Comparison of ENCODE assay signal across 9 cellular contexts in genomic region chr7:74753921-74754482, GRCh38. TPM values are rescaled to one million over a fixed set of nuclear protein-coding genes. Genes with fewer than 3 reads are reported as not detected.
DNase-seq lines count a peak whose midpoint lies in the region; ATAC-seq and TF ChIP-seq lines count a peak whose summit lies in the region.
"Not testable (repeated sequence)": the region's sequence is repeated elsewhere in the genome, so short reads cannot be mapped to it uniquely, and the experiment has no call there.
"Had no signal": no experiment of that assay in that cellular context is flagged by ENCODE, and none has a peak within 500 bp of the region (broad histone marks: within the 10 kb centered on the region; RNA-seq: fewer than 3 reads in every experiment).

No MANE protein-coding gene starts in this region.

- not testable (repeated sequence) for DNase-seq in foreskin keratinocyte; heart left ventricle; right cardiac atrium; lung (ENCODE audit: low spot score); thoracic aorta (ENCODE audit: low spot score)

- intact Hi-C loops in heart left ventricle (cut with DNase I); right cardiac atrium (cut with DNase I): not testable (repeated sequence)

- no CpG with 5 or more reads among the region's 9 CpGs for WGBS in heart left ventricle, 4 donors
- no CpG with 5 or more reads among the region's 9 CpGs for WGBS in right cardiac atrium
- WGBS in lung, 2 donors, result no CpG with 5 or more reads among the region's 9 CpGs

- not testable (repeated sequence) for H3K27ac ChIP-seq in foreskin keratinocyte; heart left ventricle; right cardiac atrium (ENCODE audit: low read length); lung (ENCODE audit: low read depth in 1 of 2, low read length in 1 of 2); thoracic aorta

- TF ChIP-seq CTCF in foreskin keratinocyte (conservative IDR thresholded peaks at IDR 0.05); heart left ventricle (IDR thresholded peaks at IDR 0.05); lung (IDR thresholded peaks at IDR 0.05; ENCODE audit: control extremely low read depth, extremely low read depth); thoracic aorta (IDR thresholded peaks at IDR 0.05): not testable (repeated sequence)

- not testable (repeated sequence) for H3K27me3 ChIP-seq in foreskin keratinocyte; heart left ventricle; right cardiac atrium (ENCODE audit: control insufficient read depth, insufficient read depth); lung (ENCODE audit: control insufficient read depth, insufficient read depth); thoracic aorta (replicated peaks; ENCODE audit: insufficient read depth)

- TF ChIP-seq POLR2A in heart left ventricle (IDR thresholded peaks at IDR 0.05), result not testable (repeated sequence)

- not testable (repeated sequence) for H3K9me3 ChIP-seq in heart left ventricle; right cardiac atrium (ENCODE audit: control insufficient read depth, low read length); lung (ENCODE audit: control insufficient read depth in 2 of 2, insufficient read depth in 1 of 2, low read length in 1 of 2); thoracic aorta

- ATAC-seq in SK-N-SH treated with all-trans-retinoic acid at 6 μM for 48 hours (peak; percentile 63), foreskin keratinocyte (peak; percentile 78), heart left ventricle (peak; percentile 83 to 94 (median 90)), right cardiac atrium (peak; percentile 85 to 91), lung (ENCODE audit: insufficient read depth, low FRiP score) (peak; percentile 19), thoracic aorta (ENCODE audit: insufficient number of reproducible peaks, low FRiP score, low read depth) (peak; percentile 93)

- not testable (repeated sequence) for H3K36me3 ChIP-seq in heart left ventricle; lung (ENCODE audit: control insufficient read depth in 2 of 2, insufficient read depth in 2 of 2, low read length in 2 of 2); thoracic aorta

- not testable (repeated sequence) for H3K4me1 ChIP-seq in foreskin keratinocyte; heart left ventricle; right cardiac atrium (ENCODE audit: control insufficient read depth, insufficient read depth, low read length); lung (ENCODE audit: control insufficient read depth in 2 of 2, insufficient read depth in 2 of 2, low read length in 2 of 2); thoracic aorta (ENCODE audit: control insufficient read depth in 1 of 2, low read depth in 2 of 2)

- not testable (repeated sequence) for H3K4me3 ChIP-seq in heart left ventricle; right cardiac atrium (ENCODE audit: low read length); lung; thoracic aorta

RNA-seq across cellular contexts. Expression of gene NCF1, which starts 19.8 kb away (rescaled TPM):
- 0.07 and 0.32 TPM in 2 replicates for total RNA-seq in foreskin keratinocyte
- polyA plus RNA-seq in foreskin keratinocyte, result 0.34 and 0.36 TPM in 2 replicates
- total RNA-seq in heart left ventricle, result 10 to 100 TPM in 2 of 9 donors, 1 to 10 TPM in 6, under 1 TPM in 1; 0.76 to 23.5 (median 2.1) TPM
- polyA plus RNA-seq in heart left ventricle, result 1 to 10 TPM in 1 of 2 donors, under 1 TPM in 1; 0.99 to 1.0 TPM
- 1 to 10 TPM in 3 of 4 donors, under 1 TPM in 1; 0.79 to 3.0 (median 2.2) TPM for total RNA-seq in right cardiac atrium
- 1.1 TPM for polyA plus RNA-seq in right cardiac atrium
- total RNA-seq in lung, result 10 to 100 TPM in 1 of 2 donors, 1 to 10 TPM in 1; 8.3 to 46.2 TPM
- polyA plus RNA-seq in lung, result 10 to 100 TPM; 23.8 to 91.9 TPM
- total RNA-seq in thoracic aorta, result 10 to 100 TPM in 1 of 2 donors, 1 to 10 TPM in 1; 3.3 to 18.1 TPM
- total RNA-seq: G401, HFFc6, HT1080 had no signal

Comparison
In these comparisons a context has a peak if more than half of its experiments do, and no peak if none do; other contexts are left out.
1. ATAC-seq: peak in every context shown above with its lines; median percentile 93 in thoracic aorta; 90 in heart left ventricle; 88 in right cardiac atrium; 78 in foreskin keratinocyte; 63 in SK-N-SH treated with all-trans-retinoic acid at 6 μM for 48 hours; 19 in lung.